In the genomic region with DNA sequence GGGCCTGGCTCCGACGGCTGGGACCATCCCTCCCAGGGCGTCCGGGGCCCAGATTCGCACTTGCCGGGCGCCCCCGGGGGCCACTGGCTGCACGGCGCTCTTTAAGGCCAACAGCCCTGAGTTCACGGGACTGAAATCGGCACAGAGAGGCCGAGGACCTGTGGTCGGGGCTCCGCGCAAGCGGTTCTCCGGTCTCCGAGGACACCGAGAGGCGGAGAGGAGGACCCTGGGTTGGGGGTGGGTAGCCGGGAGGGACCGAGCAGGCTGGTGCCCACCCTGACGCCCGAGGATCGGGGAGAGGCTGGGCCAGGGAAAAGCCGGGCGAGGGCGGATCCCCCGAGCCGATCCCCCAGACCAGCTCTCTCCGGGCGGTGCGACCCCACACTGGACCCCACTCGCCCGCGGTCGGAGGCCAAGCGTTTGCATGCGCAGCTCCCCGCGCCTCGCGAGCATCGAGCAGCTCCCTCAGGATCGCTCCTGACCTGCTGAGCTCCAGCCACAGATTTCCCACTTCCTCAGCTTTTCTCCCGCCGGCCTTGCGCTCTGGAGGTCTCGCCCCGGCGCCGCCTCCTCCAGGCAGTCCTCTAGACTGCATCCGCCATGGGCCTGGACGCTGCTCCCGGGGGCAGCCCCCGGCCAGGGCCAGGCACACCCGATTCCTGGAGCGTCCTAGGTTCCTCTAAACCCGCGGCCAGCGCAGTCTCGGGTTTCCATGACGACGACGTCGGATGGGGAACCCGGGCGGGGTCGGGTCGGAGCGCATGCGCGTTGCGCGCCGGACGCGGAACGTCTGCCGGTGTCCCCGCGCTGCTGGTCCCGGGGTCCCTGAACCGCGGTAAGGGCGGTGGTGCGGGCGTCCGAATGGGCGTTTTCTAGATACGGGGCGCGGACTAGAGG, we compare ENCODE assay signal across 8 cellular contexts. TPM values are rescaled to one million over a fixed set of nuclear protein-coding genes. Genes with fewer than 3 reads are reported as not detected.
DNase-seq lines count a peak whose midpoint lies in the region; ATAC-seq and TF ChIP-seq lines count a peak whose summit lies in the region.

No MANE protein-coding gene starts in this region.

- H3K27ac ChIP-seq in ACC112 (ENCODE audit: low read depth, low read length) (no peak overlapping the region), esophagus squamous epithelium (peak overlapping the region in 1 of 4 donors; percentile 36), muscle layer of colon (ENCODE audit: low read depth, low read length) (no peak overlapping the region)

- H3K36me3 ChIP-seq in ACC112 (ENCODE audit: insufficient read depth, low read length) (no peaks in the 10 kb centered on the region), esophagus squamous epithelium (no peaks in the 10 kb centered on the region), muscle layer of colon (ENCODE audit: insufficient read depth, low read length) (no peaks in the 10 kb centered on the region)

- H3K4me3 ChIP-seq in ACC112 (ENCODE audit: low read depth, low read length) (peak overlapping the region; percentile 80), esophagus squamous epithelium (peak overlapping the region; percentile 49 to 79 (median 64)), muscle layer of colon (ENCODE audit: low read depth in 1 of 2, low read length in 2 of 2) (peak overlapping the region; percentile 49 to 74)

- TF ChIP-seq POLR2A in GM18526 (IDR thresholded peaks at IDR 0.05; ENCODE audit: extremely low read depth, insufficient read length), result peak; percentile 49
- TF ChIP-seq POLR2A in esophagus squamous epithelium (IDR thresholded peaks at IDR 0.05), result no peak

- no peak for TF ChIP-seq CTCF in esophagus squamous epithelium (IDR thresholded peaks at IDR 0.05)

- H2AFZ ChIP-seq in ACC112 (ENCODE audit: low read length, unreplicated experiment), result peak overlapping the region; percentile 80

- ATAC-seq in HG03460 (IDR thresholded peaks at IDR 0.05; ENCODE audit: unreplicated experiment), result peak; percentile 81

- peaks cover 20% of the 10 kb centered on the region for H3K27me3 ChIP-seq in ACC112 (ENCODE audit: insufficient read depth, low read length)
- peaks cover 8 to 83% (median 15%) of the 10 kb centered on the region in 4 donors for H3K27me3 ChIP-seq in esophagus squamous epithelium
- peaks cover 0 to 49% of the 10 kb centered on the region in 2 donors for H3K27me3 ChIP-seq in muscle layer of colon (ENCODE audit: control insufficient read depth in 1 of 2, insufficient read depth in 2 of 2, low read length in 2 of 2)

- H3K9ac ChIP-seq in muscle layer of colon (ENCODE audit: low read length), result no peak overlapping the region

- WGBS in esophagus squamous epithelium, 2 donors, result 1% methylated on average over 16 of the region's 94 CpGs; no CpG with 5 or more reads in 1 of the 2 donors

- H3K4me1 ChIP-seq in ACC112 (ENCODE audit: control insufficient read depth, insufficient read depth, low read length, unreplicated experiment) (no peaks in the 10 kb centered on the region), esophagus squamous epithelium (peaks cover 21 to 32% (median 24%) of the 10 kb centered on the region in 3 donors), muscle layer of colon (ENCODE audit: insufficient read depth, low read length) (peaks cover 5% of the 10 kb centered on the region)

- H3K79me2 ChIP-seq in ACC112 (ENCODE audit: control insufficient read depth, insufficient read depth, low read length, unreplicated experiment), result no peaks in the 10 kb centered on the region

- H3K9me3 ChIP-seq in esophagus squamous epithelium (no peaks in the 10 kb centered on the region), muscle layer of colon (ENCODE audit: low read length) (no peaks in the 10 kb centered on the region)

- intact Hi-C loops in esophagus squamous epithelium (cut with DNase I), result no loop called here

- peak; percentile 96 for DNase-seq in OCI-M1 (lab: John Stamatoyannopoulos, UW)
- DNase-seq in activated T-cell treated with anti-CD3 and anti-CD28 coated beads, Interleukin-2, amount 50 U/mL, for 1 hour, result peak; percentile 82
- DNase-seq in esophagus squamous epithelium (lab: John Stamatoyannopoulos, UW), result peak; percentile 13
- DNase-seq in stimulated activated CD8-positive, alpha-beta memory T cell treated with anti-CD3 and anti-CD28 coated beads, Interleukin-4, amount 100 ng/mL, for 4 hours (ENCODE audit: low read depth in 2 of 2, low spot score in 1 of 2), result peak; percentile 62 to 71

RNA-seq across cellular contexts. Expression of gene NAT8L, which starts 17.6 kb away (rescaled TPM):
- under 1 TPM in 1 of 4 donors, not detected in 3; under 0.01 TPM for total RNA-seq in esophagus squamous epithelium

RNA-seq across cellular contexts. Expression of gene NELFA, which starts 32.7 kb away (rescaled TPM):
- 10 to 100 TPM; 23.1 to 36.8 (median 25.0) TPM for total RNA-seq in esophagus squamous epithelium

Comparison
In these comparisons a context has a peak if more than half of its experiments do, and no peak if none do; other contexts are left out.
1. DNase-seq: peak in every context shown above with its lines; median percentile 96 in OCI-M1; 82 in activated T-cell treated with anti-CD3 and anti-CD28 coated beads, Interleukin-2, amount 50 U/mL, for 1 hour; 66 in stimulated activated CD8-positive, alpha-beta memory T cell treated with anti-CD3 and anti-CD28 coated beads, Interleukin-4, amount 100 ng/mL, for 4 hours; 13 in esophagus squamous epithelium.